In the genomic region with DNA sequence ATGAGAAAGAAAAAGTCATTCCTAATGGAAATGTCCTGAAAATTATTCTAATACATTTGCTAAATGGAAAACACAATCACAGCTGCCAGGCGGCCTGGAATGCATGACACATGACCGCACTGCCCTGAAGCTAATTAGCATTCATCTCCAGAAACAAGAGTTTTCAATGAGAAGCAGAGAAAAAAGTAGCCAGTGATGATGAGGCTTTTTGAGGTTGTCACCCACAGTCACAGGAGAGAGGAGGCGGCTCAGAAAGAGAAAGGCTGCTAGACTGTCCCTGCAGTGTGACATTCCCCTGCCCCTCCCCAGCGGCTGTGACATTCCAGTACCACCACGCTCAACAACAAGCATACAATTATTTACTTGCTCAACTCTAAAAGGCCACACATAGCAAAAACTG, we compare ENCODE assay signal across 10 cellular contexts.
A peak's percentile ranks its signal among the peaks of the same experiment; 100 is the strongest.
DNase-seq lines count a peak whose midpoint lies in the region; ATAC-seq lines count a peak whose summit lies in the region.
"Had no signal": no experiment of that assay in that cellular context is flagged by ENCODE, and none has a peak within 500 bp of the region (broad histone marks: within the 10 kb centered on the region; RNA-seq: fewer than 3 reads in every experiment).

No MANE protein-coding gene starts in this region.

- CTCF ChIA-PET in naive thymus-derived CD4-positive, alpha-beta T cell (lab: Charles Lee): interaction anchor here (1.0 to 11.4 kb wide), 6 partner anchors 14 to 420 kb away, joined by 3 to 106 read pairs (median 6); no protein-coding TSS in a partner anchor

- H3K9ac ChIP-seq in BLaER1: no peak overlapping the region
- no peak overlapping the region for H3K9ac ChIP-seq in HUES48 (ENCODE audit: low read depth, low read length)

- peaks cover 19% of the 10 kb centered on the region for H3K9me3 ChIP-seq in BLaER1
- H3K9me3 ChIP-seq in HUES48 (ENCODE audit: control insufficient read depth, insufficient read depth, low read length): peaks cover 9% of the 10 kb centered on the region
- H3K9me3 ChIP-seq in naive thymus-derived CD4-positive, alpha-beta T cell (ENCODE audit: control insufficient read depth in 2 of 3, low read length in 3 of 3): peaks cover 0 to 2% (median 0%) of the 10 kb centered on the region in 3 experiments

- peak; percentile 28 for ATAC-seq in naive thymus-derived CD4-positive, alpha-beta T cell
- ATAC-seq in GM18870 (IDR thresholded peaks at IDR 0.05; ENCODE audit: unreplicated experiment): no peak

- H3K27me3 ChIP-seq in BLaER1 (no peaks in the 10 kb centered on the region), HUES48 (ENCODE audit: control insufficient read depth, insufficient read depth, low read length) (no peaks in the 10 kb centered on the region)
- no peaks in the 10 kb centered on the region for H3K27me3 ChIP-seq in naive thymus-derived CD4-positive, alpha-beta T cell (ENCODE audit: control insufficient read depth in 2 of 2, insufficient read depth in 2 of 2, low read length in 2 of 2)

- no peaks in the 10 kb centered on the region for H4K20me1 ChIP-seq in BLaER1

- peak overlapping the region; percentile 13 to 99 (median 95) for H3K27ac Mint-ChIP-seq in naive thymus-derived CD4-positive, alpha-beta T cell

- H3K4me3 Mint-ChIP-seq in naive thymus-derived CD4-positive, alpha-beta T cell: peak overlapping the region; percentile 14 to 88 (median 77)

- intact Hi-C loops in naive thymus-derived CD4-positive, alpha-beta T cell (cut with micrococcal nuclease): loop anchor here in 1 of 2 donors (2.0 kb wide), 1 partner anchor 14 kb away; no protein-coding TSS in a partner anchor

- peaks cover 27% of the 10 kb centered on the region for H3K36me3 ChIP-seq in BLaER1
- H3K36me3 ChIP-seq in HUES48 (ENCODE audit: control insufficient read depth, insufficient read depth, low read length): 0 out of 2 replicates have a peak, but pooled peaks cover 3% of the 10 kb centered on the region
- H3K36me3 ChIP-seq in naive thymus-derived CD4-positive, alpha-beta T cell (ENCODE audit: control insufficient read depth in 2 of 3, insufficient read depth in 3 of 3, low read length in 3 of 3): no peaks in the 10 kb centered on the region

- peaks cover 52 to 94% (median 92%) of the 10 kb centered on the region in 7 donors for H3K4me1 Mint-ChIP-seq in naive thymus-derived CD4-positive, alpha-beta T cell

- H3K4me2 ChIP-seq in BLaER1: peak overlapping the region; percentile 75; the same call in 1 of the 2 replicates

- H3K4me3 ChIP-seq in BLaER1 (no peak overlapping the region), HUES48 (ENCODE audit: low read depth, low read length) (peak overlapping the region; percentile 54)
- no peak overlapping the region for H3K4me3 ChIP-seq in naive thymus-derived CD4-positive, alpha-beta T cell (ENCODE audit: low read length)

- H3K27ac ChIP-seq in BLaER1: no peak overlapping the region
- H3K27ac ChIP-seq in HUES48 (ENCODE audit: low read depth, low read length): peak overlapping the region; percentile 95
- peak overlapping the region; percentile 69 for H3K27ac ChIP-seq in naive thymus-derived CD4-positive, alpha-beta T cell (ENCODE audit: low read depth, low read length)

- H3K4me1 ChIP-seq in BLaER1 (peaks cover 45% of the 10 kb centered on the region), HUES48 (ENCODE audit: control insufficient read depth, insufficient read depth, low read length) (peaks cover 45% of the 10 kb centered on the region)
- H3K4me1 ChIP-seq in naive thymus-derived CD4-positive, alpha-beta T cell (ENCODE audit: control insufficient read depth in 2 of 2, insufficient read depth in 2 of 2, low read length in 2 of 2): peaks cover 0 to 84% of the 10 kb centered on the region in 2 donors

- peaks cover 0 to 9% (median 0%) of the 10 kb centered on the region in 11 donors for H3K9me3 Mint-ChIP-seq in naive thymus-derived CD4-positive, alpha-beta T cell

- POLR2A ChIA-PET in naive thymus-derived CD4-positive, alpha-beta T cell (lab: Charles Lee): interaction anchor here (1.0 to 11.8 kb wide), 6 partner anchors 9 to 398 kb away, joined by 3 to 332 read pairs (median 6); no protein-coding TSS in a partner anchor

- no peaks in the 10 kb centered on the region for H3K27me3 Mint-ChIP-seq in naive thymus-derived CD4-positive, alpha-beta T cell

- H3K36me3 Mint-ChIP-seq in naive thymus-derived CD4-positive, alpha-beta T cell: peaks cover 0 to 45% (median 15%) of the 10 kb centered on the region in 5 donors

- DNase-seq in dedifferentiated amniotic fluid mesenchymal stem cell (ENCODE audit: extremely low spot score) (peak; percentile 17), NCI-H2171 treated with DMSO at 0.1 percent for 48 hours (lab: John Stamatoyannopoulos, UW) (no peak), NCI-H1105 treated with DMSO at 0.1 percent for 48 hours (lab: John Stamatoyannopoulos, UW) (no peak), NCI-H2029 (lab: John Stamatoyannopoulos, UW) (no peak)
- peak in 1 of 9 donors; percentile 35 for DNase-seq in naive thymus-derived CD4-positive, alpha-beta T cell
- DNase-seq: GDM1, KBM-7 had no signal
